ENCODE assay signal across 23 cellular contexts in genomic region chr3:105152987-105153386, GRCh38.
"Had no signal": no experiment of that assay in that cellular context is flagged by ENCODE, and none has a peak within 500 bp of the region (broad histone marks: within the 10 kb centered on the region; RNA-seq: fewer than 3 reads in every experiment).

No MANE protein-coding gene starts in this region.

- H3K4me3 ChIP-seq: colonic mucosa, esophagus squamous epithelium, gastrocnemius medialis, heart right ventricle, left ventricle myocardium inferior, lower lobe of right lung, mucosa of descending colon had no signal

- H3K27me3 ChIP-seq: colonic mucosa, esophagus squamous epithelium, gastrocnemius medialis, heart right ventricle had no signal

- H3K27ac ChIP-seq: colonic mucosa, epithelial cell of prostate, esophagus squamous epithelium, gastrocnemius medialis, heart right ventricle, left ventricle myocardium inferior, lower lobe of right lung had no signal

- H3K9me3 ChIP-seq: colonic mucosa, esophagus squamous epithelium, gastrocnemius medialis, heart right ventricle, left ventricle myocardium inferior, lower lobe of right lung, mucosa of descending colon had no signal

- H3K36me3 ChIP-seq: colonic mucosa, esophagus squamous epithelium, gastrocnemius medialis, heart right ventricle, left ventricle myocardium inferior, lower lobe of right lung had no signal

- DNase-seq: colonic mucosa; cortex of kidney; effector CD8-positive, alpha-beta T cell; effector memory CD8-positive, alpha-beta T cell; endodermal cell; erythroblast; esophagus squamous epithelium; foreskin fibroblast; foreskin melanocyte; gastrocnemius medialis; glutamatergic neuron; head of caudate nucleus; heart right ventricle; hippocampal formation; left cardiac atrium; left ventricle myocardium inferior; lower lobe of right lung; mesenchymal stem cell; mucosa of descending colon; naive B cell had no signal

- FAIRE-seq: endometrium had no signal

- H3K4me1 ChIP-seq: colonic mucosa, esophagus squamous epithelium, gastrocnemius medialis, heart right ventricle, lower lobe of right lung had no signal

- ATAC-seq: effector memory CD8-positive, alpha-beta T cell; esophagus mucosa; gastrocnemius medialis; heart right ventricle; left cardiac atrium; lower lobe of right lung; mucosa of descending colon had no signal
